1 cellular context compared by ENCODE assay signal in the genomic region with DNA sequence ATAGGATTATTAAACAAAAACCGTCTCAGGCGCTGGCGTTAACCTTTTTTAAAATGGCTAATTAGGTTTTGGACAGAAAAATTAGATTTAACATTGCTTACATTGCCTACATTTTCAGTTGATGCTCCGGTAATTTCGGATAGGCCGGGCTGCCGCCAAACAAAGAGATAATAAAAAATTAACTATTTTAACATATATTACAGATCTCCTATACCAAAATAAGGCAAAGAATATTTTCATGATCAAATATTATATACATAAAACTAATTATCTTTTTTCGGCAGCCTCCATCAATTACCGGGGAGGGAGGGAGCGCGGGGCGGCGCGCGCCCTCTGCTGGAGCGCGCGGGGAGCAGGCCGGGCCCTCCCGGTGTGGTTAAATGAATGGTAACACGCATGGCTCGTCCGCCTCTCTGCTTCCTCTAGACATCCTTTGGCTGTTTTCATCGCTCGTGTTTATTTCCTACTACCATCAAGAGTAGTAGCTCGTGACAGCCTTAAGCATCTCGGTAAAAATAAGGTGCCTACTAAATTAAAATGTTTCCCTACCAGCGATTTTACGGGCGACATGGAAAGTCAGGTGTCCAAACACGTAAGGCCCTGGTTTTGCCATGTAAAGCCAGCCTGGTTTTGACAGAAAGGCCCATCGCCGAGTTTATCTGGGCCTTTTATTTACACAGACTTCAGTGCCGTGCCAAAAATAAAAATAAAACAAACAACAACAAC.
TF ChIP-seq lines count a peak whose summit lies in the region.

No MANE protein-coding gene starts in this region.

TF ChIP-seq in SK-N-SH treated with all-trans-retinoic acid at 6 μM for 48 hours, 23 proteins besides CTCF, POLR2A, EP300 and RAD21 (continued from another document):
- no peak for TF ChIP-seq CSRNP3 (CRISPR knock-in tag; IDR thresholded peaks at IDR 0.05)
- no peak for TF ChIP-seq RARB (CRISPR knock-in tag; IDR thresholded peaks at IDR 0.05)
- TF ChIP-seq ZFP3 (CRISPR knock-in tag; IDR thresholded peaks at IDR 0.05), result no peak
